In the genomic region with DNA sequence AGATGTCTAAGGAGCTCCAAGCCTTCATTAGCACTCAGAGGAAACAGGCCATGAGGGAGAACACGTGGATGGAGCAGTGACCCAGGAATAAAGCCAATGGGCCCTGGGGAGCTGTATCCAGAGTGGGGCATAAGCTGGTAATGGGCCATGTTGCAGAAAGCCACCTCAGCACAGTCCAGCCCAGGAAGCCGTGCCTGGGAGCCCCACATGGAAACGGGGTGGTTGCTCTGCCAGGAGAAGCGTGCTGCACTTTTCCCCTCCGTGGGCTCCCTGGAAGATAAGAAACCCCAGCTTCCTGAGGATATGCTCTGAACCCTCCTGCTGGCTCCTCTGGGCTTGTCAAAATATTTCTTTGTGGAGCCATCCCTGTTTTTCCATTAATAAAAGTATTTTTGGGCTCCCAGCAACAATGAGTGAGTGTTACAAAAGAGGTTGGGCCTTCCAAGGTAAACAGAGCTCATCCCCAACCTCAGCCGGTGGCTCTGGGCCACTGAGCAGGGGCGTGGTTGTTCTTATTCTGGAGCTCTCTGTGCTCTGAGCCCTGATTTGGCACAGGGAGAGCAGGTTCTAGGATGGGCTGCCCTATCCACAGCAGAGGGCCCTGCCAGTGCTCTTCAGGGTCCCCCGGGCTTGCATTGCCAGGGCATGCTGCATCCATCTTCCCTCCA, we compare ENCODE assay signal across 22 cellular contexts. TPM values are rescaled to one million over a fixed set of nuclear protein-coding genes. Genes with fewer than 3 reads are reported as not detected.
DNase-seq lines count a peak whose midpoint lies in the region; FAIRE-seq and TF ChIP-seq lines count a peak whose summit lies in the region.
"Had no signal": no experiment of that assay in that cellular context is flagged by ENCODE, and none has a peak within 500 bp of the region (broad histone marks: within the 10 kb centered on the region; RNA-seq: fewer than 3 reads in every experiment).

No MANE protein-coding gene starts in this region.

- no peak overlapping the region for H3K27ac ChIP-seq in astrocyte (ENCODE audit: low read depth, low read length)
- peak overlapping the region; percentile 15 for H3K27ac ChIP-seq in suprapubic skin
- H3K27ac ChIP-seq: 22Rv1, left lung, parathyroid adenoma, transverse colon had no signal

- TF ChIP-seq CTCF in astrocyte (IDR thresholded peaks at IDR 0.05; ENCODE audit: insufficient read depth, low read depth, low read length): no peak
- TF ChIP-seq CTCF in suprapubic skin (IDR thresholded peaks at IDR 0.05): no peak

- no peaks in the 10 kb centered on the region for H4K20me1 ChIP-seq in astrocyte (ENCODE audit: insufficient read depth, low read length)

- intact Hi-C loops in activated CD4-positive, alpha-beta memory T cell treated with anti-CD3 and anti-CD28 coated beads for 36 hours (cut with micrococcal nuclease): loop anchor here (1.0 kb wide), 2 partner anchors 35 to 42 kb away; no protein-coding TSS in a partner anchor

- WGBS in suprapubic skin: 60% methylated on average over 8 of the region's 8 CpGs

- POLR2A ChIA-PET in activated CD4-positive, alpha-beta memory T cell treated with anti-CD3 and anti-CD28 coated beads for 36 hours (lab: Charles Lee): interaction anchor here (1.1 to 1.4 kb wide), 2 partner anchors 24 to 169 kb away, joined by 4 to 6 read pairs; no protein-coding TSS in a partner anchor
- POLR2A ChIA-PET in activated CD4-positive, alpha-beta memory T cell treated with anti-CD3 and anti-CD28 coated beads, Interleukin-2, amount 10 ng/mL, durations not matched to agents 7 days and 5 days (lab: Charles Lee): no interaction called here

- H3K9ac ChIP-seq in astrocyte (ENCODE audit: low read length): no peak overlapping the region
- H3K9ac ChIP-seq: parathyroid adenoma had no signal

- H3K4me3 ChIP-seq in astrocyte (ENCODE audit: insufficient read depth, low read depth, low read length): no peak overlapping the region
- H3K4me3 ChIP-seq in suprapubic skin: no peak overlapping the region
- H3K4me3 ChIP-seq: left lung, transverse colon had no signal

- TF ChIP-seq EP300 in suprapubic skin (IDR thresholded peaks at IDR 0.05): no peak

- H3K27me3 Mint-ChIP-seq in activated CD4-positive, alpha-beta memory T cell treated with anti-CD3 and anti-CD28 coated beads for 36 hours: peaks cover 8% of the 10 kb centered on the region
- H3K27me3 Mint-ChIP-seq in activated CD4-positive, alpha-beta memory T cell treated with anti-CD3 and anti-CD28 coated beads, Interleukin-2, amount 10 ng/mL, durations not matched to agents 7 days and 5 days: peaks cover 12% of the 10 kb centered on the region
- H3K27me3 Mint-ChIP-seq in astrocyte (ENCODE audit: low read depth, unreplicated experiment): peaks cover 14% of the 10 kb centered on the region

- FAIRE-seq in astrocyte (lab: Jason Lieb, UNC): no peak
- FAIRE-seq: TTC549 had no signal

- H3K9me3 ChIP-seq in astrocyte (ENCODE audit: insufficient read depth, low read depth, low read length) (peaks cover 3% of the 10 kb centered on the region), suprapubic skin (no peaks in the 10 kb centered on the region)
- H3K9me3 ChIP-seq: left lung, transverse colon had no signal

- H3K27me3 ChIP-seq in astrocyte (ENCODE audit: insufficient read depth, low read length) (no peaks in the 10 kb centered on the region), suprapubic skin (no peaks in the 10 kb centered on the region)

- H3K4me1 ChIP-seq in astrocyte (ENCODE audit: insufficient read depth, low read length) (peaks cover 8% of the 10 kb centered on the region), suprapubic skin (peaks cover 25% of the 10 kb centered on the region)
- H3K4me1 ChIP-seq: left lung, parathyroid adenoma, transverse colon had no signal

- H3K4me3 Mint-ChIP-seq in activated CD4-positive, alpha-beta memory T cell treated with anti-CD3 and anti-CD28 coated beads for 36 hours: no peak overlapping the region
- H3K4me3 Mint-ChIP-seq in activated CD4-positive, alpha-beta memory T cell treated with anti-CD3 and anti-CD28 coated beads, Interleukin-2, amount 10 ng/mL, durations not matched to agents 7 days and 5 days: no peak overlapping the region
- H3K4me3 Mint-ChIP-seq in astrocyte (ENCODE audit: unreplicated experiment): no peak overlapping the region
- H3K4me3 Mint-ChIP-seq: activated naive CD4-positive, alpha-beta T cell treated with anti-CD3 and anti-CD28 coated beads, Interleukin-2, amount 10 ng/mL, durations not matched to agents 7 days and 5 days; activated T-cell treated with anti-CD3 and anti-CD28 coated beads, Interleukin-2, amount 50 U/mL, for 72 hours; nephron; stimulated activated memory B cell treated with anti-CD40 and anti-IgM and Interleukin-4, amounts not matched to agents 10 μg/mL and 1 μg/mL and 100 μg/mL, for 72 hours had no signal

- H2AFZ ChIP-seq in astrocyte (ENCODE audit: low read depth, low read length): no peak overlapping the region
- H2AFZ ChIP-seq: parathyroid adenoma had no signal

- H3K4me2 ChIP-seq in astrocyte (ENCODE audit: low read length): no peak overlapping the region

- peaks cover 5% of the 10 kb centered on the region for H3K36me3 Mint-ChIP-seq in activated CD4-positive, alpha-beta memory T cell treated with anti-CD3 and anti-CD28 coated beads for 36 hours
- no peaks in the 10 kb centered on the region for H3K36me3 Mint-ChIP-seq in activated CD4-positive, alpha-beta memory T cell treated with anti-CD3 and anti-CD28 coated beads, Interleukin-2, amount 10 ng/mL, durations not matched to agents 7 days and 5 days (ENCODE audit: low read depth)
- peaks cover 4% of the 10 kb centered on the region for H3K36me3 Mint-ChIP-seq in astrocyte (ENCODE audit: low read depth, unreplicated experiment)
- H3K36me3 Mint-ChIP-seq: activated naive CD4-positive, alpha-beta T cell treated with anti-CD3 and anti-CD28 coated beads, Interleukin-2, amount 10 ng/mL, durations not matched to agents 7 days and 5 days; stimulated activated memory B cell treated with anti-CD40 and anti-IgM and Interleukin-4, amounts not matched to agents 10 μg/mL and 1 μg/mL and 100 μg/mL, for 72 hours had no signal

- CTCF ChIA-PET in activated CD4-positive, alpha-beta memory T cell treated with anti-CD3 and anti-CD28 coated beads for 36 hours (lab: Charles Lee): interaction anchor here (0.9 to 2.1 kb wide), 2 partner anchors 20 to 22 kb away, joined by 3 to 6 read pairs; no protein-coding TSS in a partner anchor
- CTCF ChIA-PET in activated CD4-positive, alpha-beta memory T cell treated with anti-CD3 and anti-CD28 coated beads, Interleukin-2, amount 10 ng/mL, durations not matched to agents 7 days and 5 days (lab: Charles Lee): no interaction called here

- H3K9me3 Mint-ChIP-seq in activated CD4-positive, alpha-beta memory T cell treated with anti-CD3 and anti-CD28 coated beads for 36 hours: peaks cover 11% of the 10 kb centered on the region
- peaks cover 2% of the 10 kb centered on the region for H3K9me3 Mint-ChIP-seq in activated CD4-positive, alpha-beta memory T cell treated with anti-CD3 and anti-CD28 coated beads, Interleukin-2, amount 10 ng/mL, durations not matched to agents 7 days and 5 days
- H3K9me3 Mint-ChIP-seq in astrocyte (ENCODE audit: unreplicated experiment): peaks cover 2% of the 10 kb centered on the region

- DNase-seq in activated CD4-positive, alpha-beta memory T cell treated with anti-CD3 and anti-CD28 coated beads for 36 hours: no peak
- no peak for DNase-seq in activated CD4-positive, alpha-beta memory T cell treated with anti-CD3 and anti-CD28 coated beads, Interleukin-2, amount 10 ng/mL, durations not matched to agents 7 days and 5 days
- DNase-seq in astrocyte (ENCODE audit: low read depth) (peak; percentile 41), fibroblast of the conjunctiva (ENCODE audit: low read depth) (peak; percentile 30), suprapubic skin (ENCODE audit: low spot score in 2 of 2) (no peak), mucosa of gallbladder (ENCODE audit: low spot score) (no peak), superior temporal gyrus (ENCODE audit: extremely low spot score) (no peak), cerebellar cortex (ENCODE audit: low spot score) (no peak)
- DNase-seq: activated CD4-positive, alpha-beta T cell treated with anti-CD3 and anti-CD28 coated beads for 1 hour; activated naive CD4-positive, alpha-beta T cell treated with anti-CD3 and anti-CD28 coated beads, Interleukin-2, amount 10 ng/mL, durations not matched to agents 7 days and 5 days; left lung; NCI-H187; NCI-H69; SHP77 treated with DMSO at 0.1 percent for 48 hours; T-helper 1 cell; transverse colon had no signal

- TF ChIP-seq POLR2A in suprapubic skin (IDR thresholded peaks at IDR 0.05): no peak

- peaks cover 20% of the 10 kb centered on the region for H3K4me1 Mint-ChIP-seq in activated CD4-positive, alpha-beta memory T cell treated with anti-CD3 and anti-CD28 coated beads for 36 hours (ENCODE audit: low read depth)
- no peaks in the 10 kb centered on the region for H3K4me1 Mint-ChIP-seq in activated CD4-positive, alpha-beta memory T cell treated with anti-CD3 and anti-CD28 coated beads, Interleukin-2, amount 10 ng/mL, durations not matched to agents 7 days and 5 days
- H3K4me1 Mint-ChIP-seq in astrocyte (ENCODE audit: low read depth, unreplicated experiment): peaks cover 1% of the 10 kb centered on the region
- H3K4me1 Mint-ChIP-seq: activated naive CD4-positive, alpha-beta T cell treated with anti-CD3 and anti-CD28 coated beads, Interleukin-2, amount 10 ng/mL, durations not matched to agents 7 days and 5 days; stimulated activated memory B cell treated with anti-CD40 and anti-IgM and Interleukin-4, amounts not matched to agents 10 μg/mL and 1 μg/mL and 100 μg/mL, for 72 hours had no signal

- peak overlapping the region; percentile 40 for H3K27ac Mint-ChIP-seq in activated CD4-positive, alpha-beta memory T cell treated with anti-CD3 and anti-CD28 coated beads for 36 hours
- no peak overlapping the region for H3K27ac Mint-ChIP-seq in activated CD4-positive, alpha-beta memory T cell treated with anti-CD3 and anti-CD28 coated beads, Interleukin-2, amount 10 ng/mL, durations not matched to agents 7 days and 5 days
- H3K27ac Mint-ChIP-seq in astrocyte (ENCODE audit: unreplicated experiment): no peak overlapping the region
- H3K27ac Mint-ChIP-seq: activated naive CD4-positive, alpha-beta T cell treated with anti-CD3 and anti-CD28 coated beads, Interleukin-2, amount 10 ng/mL, durations not matched to agents 7 days and 5 days; nephron; stimulated activated memory B cell treated with anti-CD40 and anti-IgM and Interleukin-4, amounts not matched to agents 10 μg/mL and 1 μg/mL and 100 μg/mL, for 72 hours had no signal

- H3K36me3 ChIP-seq in astrocyte (ENCODE audit: insufficient read depth, low read length): no peaks in the 10 kb centered on the region
- no peaks in the 10 kb centered on the region for H3K36me3 ChIP-seq in suprapubic skin
- H3K36me3 ChIP-seq: left lung, transverse colon had no signal

- no peaks in the 10 kb centered on the region for H3K79me2 ChIP-seq in astrocyte (ENCODE audit: insufficient read depth, low read length)
- H3K79me2 ChIP-seq: parathyroid adenoma had no signal

RNA-seq across cellular contexts. Expression of a gene that starts 31.2 kb away (rescaled TPM):
- 10 to 100 TPM; 35.8 to 36.5 TPM for total RNA-seq in activated CD4-positive, alpha-beta memory T cell treated with anti-CD3 and anti-CD28 coated beads for 36 hours
- total RNA-seq in activated CD4-positive, alpha-beta memory T cell treated with anti-CD3 and anti-CD28 coated beads, Interleukin-2, amount 10 ng/mL, durations not matched to agents 7 days and 5 days: 10 to 100 TPM; 53.3 to 56.9 TPM
- total RNA-seq in astrocyte (3.9 and 4.1 TPM in 2 replicates), suprapubic skin (10 to 100 TPM in 2 of 4 donors, 1 to 10 TPM in 2; 5.4 to 15.7 (median 8.4) TPM), mucosa of gallbladder (11.4 TPM)

Comparison
In these comparisons a context has a peak if more than half of its experiments do, and no peak if none do; other contexts are left out.
1. DNase-seq: peak in astrocyte (single experiment) and fibroblast of the conjunctiva (single experiment); none in activated CD4-positive, alpha-beta memory T cell treated with anti-CD3 and anti-CD28 coated beads for 36 hours (single experiment), activated CD4-positive, alpha-beta memory T cell treated with anti-CD3 and anti-CD28 coated beads, Interleukin-2, amount 10 ng/mL, durations not matched to agents 7 days and 5 days (single experiment), suprapubic skin (0 of 2), mucosa of gallbladder (single experiment), superior temporal gyrus (single experiment) and cerebellar cortex (single experiment).